9 cellular contexts compared by ENCODE assay signal in genomic region chr10:16116404-16117304, GRCh38.
DNase-seq lines count a peak whose midpoint lies in the region; ATAC-seq, FAIRE-seq and TF ChIP-seq lines count a peak whose summit lies in the region.
"Had no signal": no experiment of that assay in that cellular context is flagged by ENCODE, and none has a peak within 500 bp of the region (broad histone marks: within the 10 kb centered on the region; RNA-seq: fewer than 3 reads in every experiment).

No MANE protein-coding gene starts in this region.

- POLR2A ChIA-PET in Caco-2 (lab: Charles Lee), result no interaction called here
- POLR2A ChIA-PET in endothelial cell of umbilical vein (lab: Charles Lee), result no interaction called here

- DNase-seq in Caco-2, result peak in 1 of 2 experiments; percentile 47
- DNase-seq in NCI-H1694 treated with DMSO at 0.1 percent for 48 hours (lab: John Stamatoyannopoulos, UW), result peak; percentile 11
- peak; percentile 33 for DNase-seq in endothelial cell of umbilical vein (ENCODE audit: low read depth, low spot score)
- DNase-seq in type B pancreatic cell (ENCODE audit: extremely low spot score, unreplicated experiment), result no peak
- DNase-seq in Ammon's horn (ENCODE audit: low spot score), result no peak
- DNase-seq in activated gamma-delta T cell (lab: John Stamatoyannopoulos, UW), result no peak

- BruUV-seq in Caco-2 (replicated peaks; lab: Mats Ljungman, UMichigan), result no TSS peak
- no TSS peak for BruUV-seq in endothelial cell of umbilical vein (replicated peaks; lab: Mats Ljungman, UMichigan)

- no peaks in the 10 kb centered on the region for H3K36me3 ChIP-seq in Caco-2 (ENCODE audit: control insufficient read depth, insufficient read depth, low read length)
- no peaks in the 10 kb centered on the region for H3K36me3 ChIP-seq in endothelial cell of umbilical vein (ENCODE audit: control insufficient read depth in 2 of 2, extremely low read depth in 1 of 2, insufficient read depth in 2 of 2, low read length in 2 of 2)

- H3K9me3 ChIP-seq in Caco-2 (no peaks in the 10 kb centered on the region), endothelial cell of umbilical vein (replicated peaks; ENCODE audit: control insufficient read depth, insufficient read depth, low read length) (no peaks in the 10 kb centered on the region)

- H3K4me3 ChIP-seq in Caco-2 (ENCODE audit: low read depth, low read length), result no peak overlapping the region
- no peak overlapping the region for H3K4me3 ChIP-seq in endothelial cell of umbilical vein (replicated peaks in 1 of 3; ENCODE audit: insufficient read depth in 1 of 3, low read depth in 1 of 3, low read length in 3 of 3)
- H3K4me3 ChIP-seq: lung had no signal

- H3K27me3 ChIP-seq in Caco-2 (replicated peaks; ENCODE audit: control insufficient read depth, insufficient read depth, low read length) (no peaks in the 10 kb centered on the region), endothelial cell of umbilical vein (ENCODE audit: control insufficient read depth in 2 of 2, insufficient read depth in 2 of 2, low read length in 2 of 2) (no peaks in the 10 kb centered on the region)

- FAIRE-seq in endothelial cell of umbilical vein (lab: Jason Lieb, UNC), result no peak

- intact Hi-C loops in Caco-2 (cut with micrococcal nuclease; ENCODE audit: unreplicated experiment), result loop anchor here (1.0 to 10.0 kb wide), 3 partner anchors 212 to 661 kb away; no protein-coding TSS in a partner anchor
- intact Hi-C loops in endothelial cell of umbilical vein (cut with micrococcal nuclease), result loop anchor here (10.0 kb wide), 1 partner anchor 688 kb away; no protein-coding TSS in a partner anchor

- H3K9me3 Mint-ChIP-seq in Caco-2 (ENCODE audit: unreplicated experiment) (no peaks in the 10 kb centered on the region), type B pancreatic cell (no peaks in the 10 kb centered on the region)

- peaks cover 15% of the 10 kb centered on the region for H3K27me3 Mint-ChIP-seq in Caco-2 (ENCODE audit: insufficient read depth, unreplicated experiment)
- H3K27me3 Mint-ChIP-seq in type B pancreatic cell, result peaks cover 16% of the 10 kb centered on the region

- H3K4me3 Mint-ChIP-seq in Caco-2 (ENCODE audit: unreplicated experiment), result no peak overlapping the region
- no peak overlapping the region for H3K4me3 Mint-ChIP-seq in type B pancreatic cell

- CTCF ChIA-PET in Caco-2 (lab: Charles Lee), result interaction anchor here (0.8 kb wide), 1 partner anchor 61 kb away, joined by 4 read pairs; no protein-coding TSS in a partner anchor
- CTCF ChIA-PET in endothelial cell of umbilical vein (lab: Charles Lee), result no interaction called here

- H3K4me2 ChIP-seq in endothelial cell of umbilical vein (ENCODE audit: insufficient read depth, low read length), result no peak overlapping the region

- H3K9ac ChIP-seq in endothelial cell of umbilical vein (replicated peaks; ENCODE audit: extremely low read depth, insufficient read depth, low read length), result no peak overlapping the region

- no peaks in the 10 kb centered on the region for H3K4me1 Mint-ChIP-seq in Caco-2 (ENCODE audit: low read depth, unreplicated experiment)
- H3K4me1 Mint-ChIP-seq in type B pancreatic cell (ENCODE audit: unreplicated experiment), result no peaks in the 10 kb centered on the region

- H3K4me1 ChIP-seq in Caco-2 (no peaks in the 10 kb centered on the region), endothelial cell of umbilical vein (ENCODE audit: control insufficient read depth, extremely low read depth, insufficient read depth, low read length) (no peaks in the 10 kb centered on the region)

- H3K27ac ChIP-seq in endothelial cell of umbilical vein (ENCODE audit: insufficient read depth, low read depth, low read length), result no peak overlapping the region

- H3K9me1 ChIP-seq in endothelial cell of umbilical vein (replicated peaks; ENCODE audit: control insufficient read depth, extremely low read depth, insufficient read depth, low read length), result no peaks in the 10 kb centered on the region

- H2AFZ ChIP-seq in endothelial cell of umbilical vein (ENCODE audit: low read depth, low read length), result no peak overlapping the region

- no peaks in the 10 kb centered on the region for H3K36me3 Mint-ChIP-seq in Caco-2 (ENCODE audit: insufficient read depth, unreplicated experiment)
- no peaks in the 10 kb centered on the region for H3K36me3 Mint-ChIP-seq in type B pancreatic cell

- no peaks in the 10 kb centered on the region for H3K79me2 ChIP-seq in endothelial cell of umbilical vein (ENCODE audit: control insufficient read depth, insufficient read depth, low read length)

- peak; percentile 75 to 80 for TF ChIP-seq CTCF in Caco-2 (IDR thresholded peaks at IDR 0.05; ENCODE audit: insufficient read depth in 1 of 2, low read depth in 1 of 2, low read length in 1 of 2, severe bottlenecking in 1 of 2, unreplicated experiment in 1 of 2)
- peak in 1 of 2 donors; percentile 38 for TF ChIP-seq CTCF in endothelial cell of umbilical vein (IDR thresholded peaks at IDR 0.05; ENCODE audit: extremely low read depth in 1 of 2, insufficient read depth in 1 of 2, low read depth in 1 of 2, low read length in 2 of 2)
- peak; percentile 79 for TF ChIP-seq CTCF in type B pancreatic cell (conservative IDR thresholded peaks at IDR 0.05)

- dilution Hi-C loops in endothelial cell of umbilical vein (cut with MboI; ENCODE audit: extremely low pct_ligation_motif_present, low sequenced_read_pairs), result no loop called here

- ATAC-seq in GM18909 (IDR thresholded peaks at IDR 0.05; ENCODE audit: poor library complexity, unreplicated experiment), result peak; percentile 59
- ATAC-seq in HG02884 (IDR thresholded peaks at IDR 0.05; ENCODE audit: unreplicated experiment), result no peak

- no peaks in the 10 kb centered on the region for H4K20me1 ChIP-seq in endothelial cell of umbilical vein (replicated peaks; ENCODE audit: control insufficient read depth, extremely low read depth, insufficient read depth, low read length)

- H3K27ac Mint-ChIP-seq in Caco-2 (ENCODE audit: unreplicated experiment) (no peak overlapping the region), type B pancreatic cell (no peak overlapping the region)

- TF ChIP-seq POLR2A in endothelial cell of umbilical vein (IDR thresholded peaks at IDR 0.05; ENCODE audit: low read depth, low read length), result no peak

TF ChIP-seq in endothelial cell of umbilical vein, 7 proteins besides CTCF, POLR2A, EP300 and RAD21:
- TF ChIP-seq JUN (IDR thresholded peaks at IDR 0.05; ENCODE audit: borderline replicate concordance, insufficient read depth, insufficient read length, low read depth) (no peak), POLR2AphosphoS5 (IDR thresholded peaks at IDR 0.05; ENCODE audit: insufficient read depth, low read depth, low read length) (no peak)
TF ChIP-seq in endothelial cell of umbilical vein: peak in this region for 0.

Comparison
In these comparisons a context has a peak if more than half of its experiments do, and no peak if none do; other contexts are left out.
1. DNase-seq: peak in NCI-H1694 treated with DMSO at 0.1 percent for 48 hours (single experiment) and endothelial cell of umbilical vein (single experiment); none in type B pancreatic cell (single experiment), Ammon's horn (single experiment) and activated gamma-delta T cell (single experiment).